Comparison of ENCODE assay signal across 8 cellular contexts in the genomic region with DNA sequence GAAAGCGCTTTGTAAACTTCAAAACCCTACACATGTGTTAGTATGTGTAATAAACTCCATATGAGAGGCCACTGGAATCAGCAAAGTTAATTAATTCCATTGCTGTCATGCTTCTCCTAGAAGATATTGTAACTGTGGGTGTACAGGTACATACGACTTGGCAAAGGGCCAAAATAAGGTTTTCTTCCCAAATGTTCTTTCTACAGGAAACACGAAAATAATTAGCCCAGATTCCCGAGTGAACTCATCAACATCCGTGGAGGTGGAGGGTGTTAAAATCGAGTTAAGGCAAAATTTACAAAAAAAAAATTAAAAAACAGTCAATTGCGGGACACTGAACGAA. TPM values are rescaled to one million over a fixed set of nuclear protein-coding genes. Genes with fewer than 3 reads are reported as not detected.
A peak's percentile ranks its signal among the peaks of the same experiment; 100 is the strongest.
DNase-seq lines count a peak whose midpoint lies in the region; ATAC-seq and TF ChIP-seq lines count a peak whose summit lies in the region.

No MANE protein-coding gene starts in this region.

- DNase-seq in NCI-H2081 (lab: John Stamatoyannopoulos, UW) = peak; percentile 71 to 73
- no peak for DNase-seq in NCI-H2081 treated with DMSO at 0.1 percent for 48 hours (lab: John Stamatoyannopoulos, UW)
- no peak for DNase-seq in activated CD8-positive, alpha-beta T cell treated with anti-CD3 and anti-CD28 coated beads for 36 hours
- DNase-seq in right cardiac atrium = no peak
- DNase-seq in NK-92 treated with Interleukin-12 subunit alpha and Interleukin-12 subunit beta, amount 100 ng/mL, for 24 hours (lab: John Stamatoyannopoulos, UW) = no peak

- peak overlapping the region; percentile 92 for H3K4me3 Mint-ChIP-seq in activated CD8-positive, alpha-beta T cell treated with anti-CD3 and anti-CD28 coated beads for 36 hours

- peak overlapping the region; percentile 80 for H3K4me2 ChIP-seq in skeletal muscle satellite cell (ENCODE audit: low read length)

- H3K27me3 ChIP-seq in HUES64 (ENCODE audit: insufficient read depth, low read length) (no peaks in the 10 kb centered on the region), right cardiac atrium (ENCODE audit: control insufficient read depth, insufficient read depth) (no peaks in the 10 kb centered on the region), skeletal muscle satellite cell (ENCODE audit: control insufficient read depth, insufficient read depth, low read length) (no peaks in the 10 kb centered on the region)

- H3K9me3 Mint-ChIP-seq in activated CD8-positive, alpha-beta T cell treated with anti-CD3 and anti-CD28 coated beads for 36 hours = no peaks in the 10 kb centered on the region

- H3K9me3 ChIP-seq in HUES64 (ENCODE audit: insufficient read depth, low read depth, low read length) (no peaks in the 10 kb centered on the region), right cardiac atrium (ENCODE audit: control insufficient read depth, low read length) (no peaks in the 10 kb centered on the region), skeletal muscle satellite cell (replicated peaks; ENCODE audit: low read length) (no peaks in the 10 kb centered on the region)

- ATAC-seq in activated CD8-positive, alpha-beta T cell treated with anti-CD3 and anti-CD28 coated beads for 36 hours = no peak
- ATAC-seq in right cardiac atrium (peak; percentile 32), HG03457 (IDR thresholded peaks at IDR 0.05; ENCODE audit: unreplicated experiment) (no peak)

- H3K27me3 Mint-ChIP-seq in activated CD8-positive, alpha-beta T cell treated with anti-CD3 and anti-CD28 coated beads for 36 hours = peaks cover 8% of the 10 kb centered on the region

- peak overlapping the region; percentile 99 for H3K27ac ChIP-seq in HUES64 (ENCODE audit: low read depth, low read length)
- no peak overlapping the region for H3K27ac ChIP-seq in right cardiac atrium (ENCODE audit: low read length)

- peaks cover 1% of the 10 kb centered on the region for H3K36me3 Mint-ChIP-seq in activated CD8-positive, alpha-beta T cell treated with anti-CD3 and anti-CD28 coated beads for 36 hours (ENCODE audit: low read depth)

- peak overlapping the region; percentile 90 for H3K27ac Mint-ChIP-seq in activated CD8-positive, alpha-beta T cell treated with anti-CD3 and anti-CD28 coated beads for 36 hours

- CTCF ChIA-PET in activated CD8-positive, alpha-beta T cell treated with anti-CD3 and anti-CD28 coated beads for 36 hours (lab: Charles Lee) = no interaction called here

- peaks cover 39% of the 10 kb centered on the region for H3K4me1 Mint-ChIP-seq in activated CD8-positive, alpha-beta T cell treated with anti-CD3 and anti-CD28 coated beads for 36 hours (ENCODE audit: low read depth)

- H3K9ac ChIP-seq in HUES64 (ENCODE audit: low read depth, low read length) (peak overlapping the region; percentile 99), skeletal muscle satellite cell (ENCODE audit: low read depth, low read length) (peak overlapping the region; percentile 91)

- H3K4me3 ChIP-seq in HUES64 (ENCODE audit: low read length) (peak overlapping the region; percentile 91), right cardiac atrium (ENCODE audit: low read length) (peak overlapping the region; percentile 97), skeletal muscle satellite cell (ENCODE audit: low read length) (peak overlapping the region; percentile 95)

- intact Hi-C loops in activated CD8-positive, alpha-beta T cell treated with anti-CD3 and anti-CD28 coated beads for 36 hours (cut with micrococcal nuclease) = loop anchor here (10.0 kb wide), 1 partner anchor 196 kb away; the partner anchor contains the start of gene VRK2
- intact Hi-C loops in right cardiac atrium (cut with DNase I) = no loop called here

- H3K4me1 ChIP-seq in HUES64 (ENCODE audit: insufficient read depth, low read length) = peaks cover 55% of the 10 kb centered on the region
- no peaks in the 10 kb centered on the region for H3K4me1 ChIP-seq in right cardiac atrium (ENCODE audit: control insufficient read depth, insufficient read depth, low read length)
- peaks cover 10% of the 10 kb centered on the region for H3K4me1 ChIP-seq in skeletal muscle satellite cell (ENCODE audit: control insufficient read depth, insufficient read depth, low read length)

- H3K36me3 ChIP-seq in HUES64 (ENCODE audit: insufficient read depth, low read length) (no peaks in the 10 kb centered on the region), skeletal muscle satellite cell (ENCODE audit: insufficient read depth, low read length) (no peaks in the 10 kb centered on the region)

- POLR2A ChIA-PET in activated CD8-positive, alpha-beta T cell treated with anti-CD3 and anti-CD28 coated beads for 36 hours (lab: Charles Lee) = no interaction called here

- 0% methylated on average over 4 of the region's 8 CpGs for WGBS in HUES64
- 8% methylated on average over 8 of the region's 8 CpGs for WGBS in right cardiac atrium

- TF ChIP-seq CTCF in activated CD8-positive, alpha-beta T cell treated with anti-CD3 and anti-CD28 coated beads for 36 hours (IDR thresholded peaks at IDR 0.05) = no peak

RNA-seq across cellular contexts. Expression of gene FANCL, which starts 0.6 kb away (rescaled TPM):
- 34.2 TPM for polyA plus RNA-seq in HUES64 (2013, experiment 1 of 2)
- 36.7 TPM for polyA plus RNA-seq in HUES64 (2013, experiment 2 of 2)
- 10 to 100 TPM; 19.8 to 20.9 TPM for total RNA-seq in activated CD8-positive, alpha-beta T cell treated with anti-CD3 and anti-CD28 coated beads for 36 hours
- 10 to 100 TPM; 15.1 to 19.5 (median 16.4) TPM for total RNA-seq in right cardiac atrium
- polyA plus RNA-seq in right cardiac atrium = 11.6 TPM
- total RNA-seq in skeletal muscle satellite cell (2012; rRNA removed) = 13.2 and 14.6 TPM in 2 replicates

Comparison
In these comparisons a context has a peak if more than half of its experiments do, and no peak if none do; other contexts are left out.
1. DNase-seq: peak in NCI-H2081 (2 of 2); none in NCI-H2081 treated with DMSO at 0.1 percent for 48 hours (single experiment), activated CD8-positive, alpha-beta T cell treated with anti-CD3 and anti-CD28 coated beads for 36 hours (single experiment), right cardiac atrium (0 of 3) and NK-92 treated with Interleukin-12 subunit alpha and Interleukin-12 subunit beta, amount 100 ng/mL, for 24 hours (single experiment).
2. ATAC-seq: peak in right cardiac atrium (2 of 2); none in activated CD8-positive, alpha-beta T cell treated with anti-CD3 and anti-CD28 coated beads for 36 hours (single experiment) and HG03457 (single experiment).
3. Peak in every context shown above with its lines, with median percentiles within 50 percentile points of each other: H3K4me3 ChIP-seq.